In genomic region chr1:167620002-167620401, GRCh38 we compare ENCODE assay signal across 18 cellular contexts. TPM values are rescaled to one million over a fixed set of nuclear protein-coding genes. Genes with fewer than 3 reads are reported as not detected.
A peak's percentile ranks its signal among the peaks of the same experiment; 100 is the strongest.
DNase-seq lines count a peak whose midpoint lies in the region; ATAC-seq lines count a peak whose summit lies in the region.
"Had no signal": no experiment of that assay in that cellular context is flagged by ENCODE, and none has a peak within 500 bp of the region (broad histone marks: within the 10 kb centered on the region; RNA-seq: fewer than 3 reads in every experiment).

No MANE protein-coding gene starts in this region.

- H3K4me3 Mint-ChIP-seq in activated T-cell treated with anti-CD3 and anti-CD28 coated beads, Interleukin-2, amount 50 U/mL, for 24 hours, result no peak overlapping the region
- no peak overlapping the region for H3K4me3 Mint-ChIP-seq in activated T-cell treated with anti-CD3 and anti-CD28 coated beads, Interleukin-2, amount 50 U/mL, for 4 hours
- no peak overlapping the region for H3K4me3 Mint-ChIP-seq in activated naive CD8-positive, alpha-beta T cell treated with anti-CD3 and anti-CD28 coated beads for 36 hours
- no peak overlapping the region for H3K4me3 Mint-ChIP-seq in stimulated activated effector memory CD8-positive, alpha-beta T cell treated with anti-CD3 and anti-CD28 coated beads, Interleukin-12 subunit alpha, Interleukin-12 subunit beta, amount 100 ng/mL, for 72 hours

- peak overlapping the region; percentile 97 for H2AFZ ChIP-seq in Karpas-422 (ENCODE audit: low read length)
- H2AFZ ChIP-seq: GM23248 had no signal

- peak overlapping the region; percentile 12 for H3K27ac Mint-ChIP-seq in activated T-cell treated with anti-CD3 and anti-CD28 coated beads, Interleukin-2, amount 50 U/mL, for 24 hours
- H3K27ac Mint-ChIP-seq in activated naive CD8-positive, alpha-beta T cell treated with anti-CD3 and anti-CD28 coated beads for 36 hours, result peak overlapping the region; percentile 19
- H3K27ac Mint-ChIP-seq in stimulated activated effector memory CD8-positive, alpha-beta T cell treated with anti-CD3 and anti-CD28 coated beads, Interleukin-12 subunit alpha, Interleukin-12 subunit beta, amount 100 ng/mL, for 72 hours, result peak overlapping the region; percentile 23

- H4K20me1 ChIP-seq in Karpas-422 (ENCODE audit: insufficient read depth, low read depth, low read length), result no peaks in the 10 kb centered on the region

- no peaks in the 10 kb centered on the region for H3K36me3 Mint-ChIP-seq in activated T-cell treated with anti-CD3 and anti-CD28 coated beads, Interleukin-2, amount 50 U/mL, for 24 hours (ENCODE audit: low read depth)
- no peaks in the 10 kb centered on the region for H3K36me3 Mint-ChIP-seq in activated T-cell treated with anti-CD3 and anti-CD28 coated beads, Interleukin-2, amount 50 U/mL, for 4 hours (ENCODE audit: insufficient read depth)
- H3K36me3 Mint-ChIP-seq in activated naive CD8-positive, alpha-beta T cell treated with anti-CD3 and anti-CD28 coated beads for 36 hours, result peaks cover 10% of the 10 kb centered on the region
- H3K36me3 Mint-ChIP-seq in stimulated activated effector memory CD8-positive, alpha-beta T cell treated with anti-CD3 and anti-CD28 coated beads, Interleukin-12 subunit alpha, Interleukin-12 subunit beta, amount 100 ng/mL, for 72 hours, result no peaks in the 10 kb centered on the region

- 0 out of 2 replicates have a peak, but pooled peaks cover 1% of the 10 kb centered on the region for H3K9me3 ChIP-seq in Karpas-422 (ENCODE audit: low read length)
- H3K9me3 ChIP-seq: right atrium auricular region had no signal

- H3K4me2 ChIP-seq in Karpas-422 (ENCODE audit: low read depth, low read length, poor library complexity, severe bottlenecking), result peak overlapping the region; percentile 61

- peaks cover 62% of the 10 kb centered on the region for H3K4me1 ChIP-seq in Karpas-422 (ENCODE audit: low read length)
- H3K4me1 ChIP-seq: uterus had no signal

- H3K36me3 ChIP-seq in Karpas-422 (ENCODE audit: insufficient read depth, low read length), result no peaks in the 10 kb centered on the region
- H3K36me3 ChIP-seq: right atrium auricular region, uterus had no signal

- peaks cover 54% of the 10 kb centered on the region for H3K4me1 Mint-ChIP-seq in activated T-cell treated with anti-CD3 and anti-CD28 coated beads, Interleukin-2, amount 50 U/mL, for 24 hours (ENCODE audit: low read depth)
- peaks cover 70% of the 10 kb centered on the region for H3K4me1 Mint-ChIP-seq in activated T-cell treated with anti-CD3 and anti-CD28 coated beads, Interleukin-2, amount 50 U/mL, for 4 hours (ENCODE audit: low read depth)
- peaks cover 54% of the 10 kb centered on the region for H3K4me1 Mint-ChIP-seq in activated naive CD8-positive, alpha-beta T cell treated with anti-CD3 and anti-CD28 coated beads for 36 hours
- H3K4me1 Mint-ChIP-seq in stimulated activated effector memory CD8-positive, alpha-beta T cell treated with anti-CD3 and anti-CD28 coated beads, Interleukin-12 subunit alpha, Interleukin-12 subunit beta, amount 100 ng/mL, for 72 hours, result peaks cover 32% of the 10 kb centered on the region

- H3K9me3 Mint-ChIP-seq in activated T-cell treated with anti-CD3 and anti-CD28 coated beads, Interleukin-2, amount 50 U/mL, for 24 hours, result peaks cover 6% of the 10 kb centered on the region
- no peaks in the 10 kb centered on the region for H3K9me3 Mint-ChIP-seq in activated T-cell treated with anti-CD3 and anti-CD28 coated beads, Interleukin-2, amount 50 U/mL, for 4 hours
- H3K9me3 Mint-ChIP-seq in activated naive CD8-positive, alpha-beta T cell treated with anti-CD3 and anti-CD28 coated beads for 36 hours, result peaks cover 3% of the 10 kb centered on the region
- no peaks in the 10 kb centered on the region for H3K9me3 Mint-ChIP-seq in stimulated activated effector memory CD8-positive, alpha-beta T cell treated with anti-CD3 and anti-CD28 coated beads, Interleukin-12 subunit alpha, Interleukin-12 subunit beta, amount 100 ng/mL, for 72 hours

- no peak for DNase-seq in activated T-cell treated with anti-CD3 and anti-CD28 coated beads, Interleukin-2, amount 50 U/mL, for 24 hours
- DNase-seq in activated T-cell treated with anti-CD3 and anti-CD28 coated beads, Interleukin-2, amount 50 U/mL, for 4 hours, result no peak
- DNase-seq in Karpas-422 (no peak), DMS53 treated with DMSO at 0.1 percent for 48 hours (lab: John Stamatoyannopoulos, UW; ENCODE audit: unreplicated experiment) (no peak)
- DNase-seq in activated naive CD8-positive, alpha-beta T cell treated with anti-CD3 and anti-CD28 coated beads for 36 hours, result no peak
- no peak for DNase-seq in stimulated activated effector memory CD8-positive, alpha-beta T cell treated with anti-CD3 and anti-CD28 coated beads, Interleukin-12 subunit alpha, Interleukin-12 subunit beta, amount 100 ng/mL, for 72 hours (ENCODE audit: low spot score in 2 of 2)
- DNase-seq: cortex of kidney, GM23248, left colon, NCI-H1092, NCI-H2107, NCI-H524 treated with DMSO at 0.1 percent for 48 hours, occipital lobe, uterus had no signal

- peak overlapping the region; percentile 24 for H3K4me3 ChIP-seq in Karpas-422 (ENCODE audit: low read length)
- H3K4me3 ChIP-seq: GM23248, right atrium auricular region, uterus had no signal

- no peaks in the 10 kb centered on the region for H3K27me3 Mint-ChIP-seq in activated T-cell treated with anti-CD3 and anti-CD28 coated beads, Interleukin-2, amount 50 U/mL, for 24 hours
- H3K27me3 Mint-ChIP-seq in activated T-cell treated with anti-CD3 and anti-CD28 coated beads, Interleukin-2, amount 50 U/mL, for 4 hours (ENCODE audit: low read depth), result no peaks in the 10 kb centered on the region
- no peaks in the 10 kb centered on the region for H3K27me3 Mint-ChIP-seq in activated naive CD8-positive, alpha-beta T cell treated with anti-CD3 and anti-CD28 coated beads for 36 hours

- H3K79me2 ChIP-seq in Karpas-422 (ENCODE audit: low read length), result no peaks in the 10 kb centered on the region

- H3K27me3 ChIP-seq in Karpas-422 (ENCODE audit: low read length), result no peaks in the 10 kb centered on the region
- H3K27me3 ChIP-seq: right atrium auricular region, uterus had no signal

- no peaks in the 10 kb centered on the region for H3K9me2 ChIP-seq in Karpas-422 (replicated peaks; ENCODE audit: insufficient read depth, low read length)

- peak overlapping the region; percentile 50 for H3K9ac ChIP-seq in Karpas-422 (ENCODE audit: low read length)
- H3K9ac ChIP-seq: GM23248 had no signal

- H3K27ac ChIP-seq in Karpas-422 (ENCODE audit: low read length), result peak overlapping the region; percentile 40
- H3K27ac ChIP-seq: GM23248, right atrium auricular region, uterus had no signal

- no peak for ATAC-seq in activated T-cell treated with anti-CD3 and anti-CD28 coated beads, Interleukin-2, amount 50 U/mL, for 4 hours
- no peak for ATAC-seq in stimulated activated effector memory CD8-positive, alpha-beta T cell treated with anti-CD3 and anti-CD28 coated beads, Interleukin-12 subunit alpha, Interleukin-12 subunit beta, amount 100 ng/mL, for 72 hours
- ATAC-seq in HG02798 (IDR thresholded peaks at IDR 0.05; ENCODE audit: poor library complexity, unreplicated experiment), result no peak
- ATAC-seq in HG02759 (IDR thresholded peaks at IDR 0.05; ENCODE audit: unreplicated experiment), result no peak
- ATAC-seq: left colon, SK-N-SH treated with all-trans-retinoic acid at 6 μM for 48 hours had no signal

RNA-seq across cellular contexts. Expression of gene RCSD1, which starts 10.0 kb away (rescaled TPM):
- total RNA-seq in activated T-cell treated with anti-CD3 and anti-CD28 coated beads, Interleukin-2, amount 50 U/mL, for 4 hours, result 10 to 100 TPM; 15.4 to 20.6 (median 17.5) TPM
- total RNA-seq in Karpas-422 (2014; rRNA removed; shearing (Covaris generic); ENCODE audit: low replicate concordance), result 85.4 and 116 TPM in 2 replicates
- total RNA-seq in activated naive CD8-positive, alpha-beta T cell treated with anti-CD3 and anti-CD28 coated beads for 36 hours, result 10 to 100 TPM; 56.4 to 58.2 TPM
